ENCODE assay signal across 1 cellular context in genomic region chr17:5201011-5201410, GRCh38.
TF ChIP-seq lines count a peak whose summit lies in the region.

No MANE protein-coding gene starts in this region.

TF ChIP-seq in HepG2, 621 proteins besides CTCF, POLR2A, EP300 and RAD21 (continued from another document):
- TF ChIP-seq, protein P1, sequence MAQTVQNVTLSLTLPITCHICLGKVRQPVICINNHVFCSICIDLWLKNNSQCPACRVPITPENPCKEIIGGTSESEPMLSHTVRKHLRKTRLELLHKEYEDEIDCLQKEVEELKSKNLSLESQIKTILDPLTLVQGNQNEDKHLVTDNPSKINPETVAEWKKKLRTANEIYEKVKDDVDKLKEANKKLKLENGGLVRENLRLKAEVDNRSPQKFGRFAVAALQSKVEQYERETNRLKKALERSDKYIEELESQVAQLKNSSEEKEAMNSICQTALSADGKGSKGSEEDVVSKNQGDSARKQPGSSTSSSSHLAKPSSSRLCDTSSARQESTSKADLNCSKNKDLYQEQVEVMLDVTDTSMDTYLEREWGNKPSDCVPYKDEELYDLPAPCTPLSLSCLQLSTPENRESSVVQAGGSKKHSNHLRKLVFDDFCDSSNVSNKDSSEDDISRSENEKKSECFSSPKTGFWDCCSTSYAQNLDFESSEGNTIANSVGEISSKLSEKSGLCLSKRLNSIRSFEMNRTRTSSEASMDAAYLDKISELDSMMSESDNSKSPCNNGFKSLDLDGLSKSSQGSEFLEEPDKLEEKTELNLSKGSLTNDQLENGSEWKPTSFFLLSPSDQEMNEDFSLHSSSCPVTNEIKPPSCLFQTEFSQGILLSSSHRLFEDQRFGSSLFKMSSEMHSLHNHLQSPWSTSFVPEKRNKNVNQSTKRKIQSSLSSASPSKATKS (CRISPR knock-in tag; IDR thresholded peaks at IDR 0.05) = no peak
- TF ChIP-seq ZNF598 (CRISPR knock-in tag; IDR thresholded peaks at IDR 0.05; ENCODE audit: borderline replicate concordance) (no peak), SRY (CRISPR knock-in tag; IDR thresholded peaks at IDR 0.05) (no peak)
